In the genomic region with DNA sequence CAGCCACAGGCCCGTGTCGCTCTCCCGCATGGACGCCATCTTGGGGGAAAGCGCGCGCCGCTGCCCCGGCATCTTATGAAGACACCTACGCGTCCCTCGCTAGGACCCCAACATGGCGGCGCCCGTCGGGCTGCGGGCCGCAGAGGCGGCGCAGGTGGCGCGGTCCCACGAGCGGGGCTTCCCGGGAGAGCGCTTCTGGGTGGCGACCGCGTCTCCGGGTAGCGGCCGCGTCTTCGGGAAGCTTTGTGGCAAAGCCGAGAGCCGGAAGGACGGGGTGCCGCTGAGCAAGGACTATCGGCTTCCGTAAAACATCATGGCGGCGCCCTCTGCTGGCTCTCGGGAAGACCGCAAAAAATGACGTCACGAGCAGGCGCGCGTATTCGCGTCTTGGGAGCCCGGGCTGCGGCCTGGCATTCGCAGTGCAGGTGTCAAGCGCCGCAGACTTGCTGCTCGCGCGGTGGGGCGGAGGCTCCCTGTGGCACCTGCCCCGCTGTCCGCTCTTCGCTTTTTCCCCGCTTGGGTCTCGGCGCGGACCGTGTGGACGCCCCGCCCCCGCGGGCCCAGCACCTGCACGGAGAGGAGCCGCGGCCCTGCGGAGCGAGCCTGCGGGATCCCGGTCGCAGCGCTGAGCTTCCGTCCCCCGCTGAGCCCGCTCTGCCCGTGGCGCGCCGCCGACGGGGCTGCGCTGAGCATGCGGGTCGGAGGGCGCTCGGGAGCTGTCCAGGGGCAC, we compare ENCODE assay signal across 1 cellular context.
TF ChIP-seq lines count a peak whose summit lies in the region.

NELFA (minus strand) TSS at position 54 of the 730 bp plus-strand sequence; CDS start at position 39, 15 bp downstream.

TF ChIP-seq in K562, 482 proteins besides CTCF, POLR2A, EP300 and RAD21 (continued from another document and continues in another):
- TF ChIP-seq MITF (IDR thresholded peaks at IDR 0.05) (no peak), STAT5A (IDR thresholded peaks at IDR 0.05; ENCODE audit: borderline replicate concordance, low read length) (no peak), C11orf30 (IDR thresholded peaks at IDR 0.05; ENCODE audit: low read depth) (peak; percentile 76), ZNF232 (CRISPR knock-in tag; IDR thresholded peaks at IDR 0.05) (peak; percentile 64; the same call in 1 of the 2 replicates), SMARCA5 (IDR thresholded peaks at IDR 0.05) (no peak), SMAD4 (CRISPR knock-in tag; conservative IDR thresholded peaks at IDR 0.05) (peak; percentile 86), ZFX (CRISPR knock-in tag; IDR thresholded peaks at IDR 0.05) (peak; percentile 100), ARID4B (CRISPR knock-in tag; IDR thresholded peaks at IDR 0.05) (peak; percentile 80), TGIF2 (CRISPR knock-in tag; IDR thresholded peaks at IDR 0.05) (peak; percentile 85), GABPB1 (CRISPR knock-in tag; IDR thresholded peaks at IDR 0.05) (peak; percentile 78), ZBTB11 (CRISPR knock-in tag; IDR thresholded peaks at IDR 0.05) (peak in 1 of 3 experiments; percentile 84; a peak in 2 of 6 replicates), MTA2 (IDR thresholded peaks at IDR 0.05; ENCODE audit: low read depth) (no peak), MYC (IDR thresholded peaks at IDR 0.05; ENCODE audit: low read depth, low read length) (peak; percentile 61), MYC (CRISPR knock-in tag; IDR thresholded peaks at IDR 0.05; ENCODE audit: borderline replicate concordance, low read depth) (peak; percentile 77; the same call in 1 of the 2 replicates), ZNF707 (CRISPR knock-in tag; conservative IDR thresholded peaks at IDR 0.05) (no peak), CBX5 (IDR thresholded peaks at IDR 0.05; ENCODE audit: borderline replicate concordance, low read depth) (no peak), RBM39 (optimal IDR thresholded peaks at IDR 0.05; ENCODE audit: low read depth, low read length) (no peak), ZNF717 (CRISPR knock-in tag; IDR thresholded peaks at IDR 0.05) (no peak), ZNF586 (CRISPR knock-in tag; conservative IDR thresholded peaks at IDR 0.05) (no peak), YY1 (IDR thresholded peaks at IDR 0.05; ENCODE audit: borderline replicate concordance in 1 of 3, control insufficient read depth in 1 of 3, extremely low read depth in 1 of 3, insufficient read depth in 3 of 3, insufficient read length in 1 of 3, insufficient replicate concordance in 2 of 3, low read depth in 1 of 3, low read length in 2 of 3) (peak; percentile 99), HNRNPLL (IDR thresholded peaks at IDR 0.05; ENCODE audit: low read depth, low read length, poor library complexity, severe bottlenecking) (peak; percentile 36), BMI1 (IDR thresholded peaks at IDR 0.05; ENCODE audit: low read length) (no peak), ZNF274 (IDR thresholded peaks at IDR 0.05; ENCODE audit: borderline replicate concordance, low read depth, low read length) (no peak; the same call in 1 of the 2 replicates), CREB1 (IDR thresholded peaks at IDR 0.05) (peak; percentile 98), CREB1 (CRISPR knock-in tag; IDR thresholded peaks at IDR 0.05) (peak; percentile 98), ZNF766 (CRISPR knock-in tag; conservative IDR thresholded peaks at IDR 0.05) (peak; percentile 98), ZNF639 (CRISPR knock-in tag; conservative IDR thresholded peaks at IDR 0.05 in 1 of 2, IDR thresholded peaks at IDR 0.05 in 1 of 2) (peak in 1 of 2 experiments; percentile 94; a peak in 2 of 4 replicates), RBM17 (IDR thresholded peaks at IDR 0.05; ENCODE audit: borderline replicate concordance, low read depth, low read length) (no peak), STAG1 (CRISPR knock-in tag; IDR thresholded peaks at IDR 0.05; ENCODE audit: borderline replicate concordance) (no peak), RBM34 (IDR thresholded peaks at IDR 0.05; ENCODE audit: borderline replicate concordance, insufficient read depth, low read length) (peak; percentile 61; the same call in 1 of the 2 replicates), NR2F6 (CRISPR knock-in tag; IDR thresholded peaks at IDR 0.05) (no peak)
- TF ChIP-seq, protein P1, sequence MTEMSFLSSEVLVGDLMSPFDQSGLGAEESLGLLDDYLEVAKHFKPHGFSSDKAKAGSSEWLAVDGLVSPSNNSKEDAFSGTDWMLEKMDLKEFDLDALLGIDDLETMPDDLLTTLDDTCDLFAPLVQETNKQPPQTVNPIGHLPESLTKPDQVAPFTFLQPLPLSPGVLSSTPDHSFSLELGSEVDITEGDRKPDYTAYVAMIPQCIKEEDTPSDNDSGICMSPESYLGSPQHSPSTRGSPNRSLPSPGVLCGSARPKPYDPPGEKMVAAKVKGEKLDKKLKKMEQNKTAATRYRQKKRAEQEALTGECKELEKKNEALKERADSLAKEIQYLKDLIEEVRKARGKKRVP (CRISPR knock-in tag; IDR thresholded peaks at IDR 0.05) = peak; percentile 49; the same call in 1 of the 2 replicates
- TF ChIP-seq, protein P2, sequence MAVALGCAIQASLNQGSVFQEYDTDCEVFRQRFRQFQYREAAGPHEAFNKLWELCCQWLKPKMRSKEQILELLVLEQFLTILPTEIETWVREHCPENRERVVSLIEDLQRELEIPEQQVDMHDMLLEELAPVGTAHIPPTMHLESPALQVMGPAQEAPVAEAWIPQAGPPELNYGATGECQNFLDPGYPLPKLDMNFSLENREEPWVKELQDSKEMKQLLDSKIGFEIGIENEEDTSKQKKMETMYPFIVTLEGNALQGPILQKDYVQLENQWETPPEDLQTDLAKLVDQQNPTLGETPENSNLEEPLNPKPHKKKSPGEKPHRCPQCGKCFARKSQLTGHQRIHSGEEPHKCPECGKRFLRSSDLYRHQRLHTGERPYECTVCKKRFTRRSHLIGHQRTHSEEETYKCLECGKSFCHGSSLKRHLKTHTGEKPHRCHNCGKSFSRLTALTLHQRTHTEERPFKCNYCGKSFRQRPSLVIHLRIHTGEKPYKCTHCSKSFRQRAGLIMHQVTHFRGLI (CRISPR knock-in tag; IDR thresholded peaks at IDR 0.05) = 0 out of 2 replicates have a peak, but pooled peaks have one; percentile 43
